Comparison of ENCODE assay signal across 17 cellular contexts in genomic region chr1:22884806-22885559, GRCh38.
A peak's percentile ranks its signal among the peaks of the same experiment; 100 is the strongest.
DNase-seq lines count a peak whose midpoint lies in the region; ATAC-seq and FAIRE-seq lines count a peak whose summit lies in the region.
"Had no signal": no experiment of that assay in that cellular context is flagged by ENCODE, and none has a peak within 500 bp of the region (broad histone marks: within the 10 kb centered on the region; RNA-seq: fewer than 3 reads in every experiment).

No MANE protein-coding gene starts in this region.

- H3K4me1 Mint-ChIP-seq in activated T-cell treated with anti-CD3 and anti-CD28 coated beads, Interleukin-2, amount 50 U/mL, for 4 hours (ENCODE audit: low read depth) = peaks cover 12% of the 10 kb centered on the region
- peaks cover 11% of the 10 kb centered on the region for H3K4me1 Mint-ChIP-seq in activated T-helper 17 cell treated with anti-CD3 and anti-CD28 coated beads, Interleukin-2, amount 50 U/mL, for 72 hours
- peaks cover 19% of the 10 kb centered on the region for H3K4me1 Mint-ChIP-seq in stimulated activated effector memory CD8-positive, alpha-beta T cell treated with anti-CD3 and anti-CD28 coated beads, Interleukin-12 subunit alpha, Interleukin-12 subunit beta, amount 100 ng/mL, for 72 hours

- peak overlapping the region; percentile 66 for H3K27ac Mint-ChIP-seq in activated T-helper 17 cell treated with anti-CD3 and anti-CD28 coated beads, Interleukin-2, amount 50 U/mL, for 72 hours
- H3K27ac Mint-ChIP-seq in stimulated activated effector memory CD8-positive, alpha-beta T cell treated with anti-CD3 and anti-CD28 coated beads, Interleukin-12 subunit alpha, Interleukin-12 subunit beta, amount 100 ng/mL, for 72 hours = peak overlapping the region; percentile 88

- no peaks in the 10 kb centered on the region for H3K9me3 Mint-ChIP-seq in activated T-cell treated with anti-CD3 and anti-CD28 coated beads, Interleukin-2, amount 50 U/mL, for 4 hours
- no peaks in the 10 kb centered on the region for H3K9me3 Mint-ChIP-seq in activated T-helper 17 cell treated with anti-CD3 and anti-CD28 coated beads, Interleukin-2, amount 50 U/mL, for 72 hours
- no peaks in the 10 kb centered on the region for H3K9me3 Mint-ChIP-seq in stimulated activated effector memory CD8-positive, alpha-beta T cell treated with anti-CD3 and anti-CD28 coated beads, Interleukin-12 subunit alpha, Interleukin-12 subunit beta, amount 100 ng/mL, for 72 hours

- no peak for DNase-seq in activated T-cell treated with anti-CD3 and anti-CD28 coated beads, Interleukin-2, amount 50 U/mL, for 4 hours
- no peak for DNase-seq in activated T-cell treated with anti-CD3 and anti-CD28 coated beads, Interleukin-2, amount 50 U/mL, for 1 hour
- peak; percentile 59 for DNase-seq in GM19239 (ENCODE audit: insufficient read length, low spot score)
- DNase-seq in stimulated activated effector memory CD8-positive, alpha-beta T cell treated with anti-CD3 and anti-CD28 coated beads, Interleukin-12 subunit alpha, Interleukin-12 subunit beta, amount 100 ng/mL, for 72 hours (ENCODE audit: low spot score in 2 of 2) = peak in 1 of 2 donors; percentile 54
- DNase-seq: ACHN; Calu3; hippocampal formation; IMR-90; mucosa of descending colon; NCI-H1048; stimulated activated CD4-positive, alpha-beta T cell treated with anti-CD3 and anti-CD28 coated beads, Interleukin-4, amount 100 ng/mL, for 4 hours; upper lobe of left lung had no signal

- peak overlapping the region; percentile 63 for H3K4me3 Mint-ChIP-seq in activated T-cell treated with anti-CD3 and anti-CD28 coated beads, Interleukin-2, amount 50 U/mL, for 4 hours
- H3K4me3 Mint-ChIP-seq in activated T-helper 17 cell treated with anti-CD3 and anti-CD28 coated beads, Interleukin-2, amount 50 U/mL, for 72 hours = peak overlapping the region; percentile 52
- H3K4me3 Mint-ChIP-seq in stimulated activated effector memory CD8-positive, alpha-beta T cell treated with anti-CD3 and anti-CD28 coated beads, Interleukin-12 subunit alpha, Interleukin-12 subunit beta, amount 100 ng/mL, for 72 hours = peak overlapping the region; percentile 62

- no peaks in the 10 kb centered on the region for H3K36me3 Mint-ChIP-seq in activated T-cell treated with anti-CD3 and anti-CD28 coated beads, Interleukin-2, amount 50 U/mL, for 4 hours (ENCODE audit: insufficient read depth)
- no peaks in the 10 kb centered on the region for H3K36me3 Mint-ChIP-seq in activated T-helper 17 cell treated with anti-CD3 and anti-CD28 coated beads, Interleukin-2, amount 50 U/mL, for 72 hours (ENCODE audit: low read depth)
- H3K36me3 Mint-ChIP-seq in stimulated activated effector memory CD8-positive, alpha-beta T cell treated with anti-CD3 and anti-CD28 coated beads, Interleukin-12 subunit alpha, Interleukin-12 subunit beta, amount 100 ng/mL, for 72 hours = peaks cover 5% of the 10 kb centered on the region

- peak; percentile 49 for FAIRE-seq in GM19239 (lab: Jason Lieb, UNC)
- FAIRE-seq: G401.6 had no signal

- no peaks in the 10 kb centered on the region for H3K27me3 Mint-ChIP-seq in activated T-cell treated with anti-CD3 and anti-CD28 coated beads, Interleukin-2, amount 50 U/mL, for 4 hours (ENCODE audit: low read depth)
- no peaks in the 10 kb centered on the region for H3K27me3 Mint-ChIP-seq in activated T-helper 17 cell treated with anti-CD3 and anti-CD28 coated beads, Interleukin-2, amount 50 U/mL, for 72 hours

- ATAC-seq in activated T-cell treated with anti-CD3 and anti-CD28 coated beads, Interleukin-2, amount 50 U/mL, for 4 hours = no peak
- peak; percentile 74 for ATAC-seq in activated T-helper 17 cell treated with anti-CD3 and anti-CD28 coated beads, Interleukin-2, amount 50 U/mL, for 72 hours (replicated peaks)
- ATAC-seq in stimulated activated effector memory CD8-positive, alpha-beta T cell treated with anti-CD3 and anti-CD28 coated beads, Interleukin-12 subunit alpha, Interleukin-12 subunit beta, amount 100 ng/mL, for 72 hours = peak; percentile 73
- ATAC-seq in GM21390 (IDR thresholded peaks at IDR 0.05; ENCODE audit: unreplicated experiment) (no peak), HG03457 (IDR thresholded peaks at IDR 0.05; ENCODE audit: unreplicated experiment) (no peak), GM19463 (IDR thresholded peaks at IDR 0.05; ENCODE audit: unreplicated experiment) (no peak)
- ATAC-seq: mucosa of descending colon had no signal

Comparison
In these comparisons a context has a peak if more than half of its experiments do, and no peak if none do; other contexts are left out.
1. ATAC-seq: peak in activated T-helper 17 cell treated with anti-CD3 and anti-CD28 coated beads, Interleukin-2, amount 50 U/mL, for 72 hours (single experiment) and stimulated activated effector memory CD8-positive, alpha-beta T cell treated with anti-CD3 and anti-CD28 coated beads, Interleukin-12 subunit alpha, Interleukin-12 subunit beta, amount 100 ng/mL, for 72 hours (single experiment); none in activated T-cell treated with anti-CD3 and anti-CD28 coated beads, Interleukin-2, amount 50 U/mL, for 4 hours (0 of 2), GM21390 (single experiment), HG03457 (single experiment) and GM19463 (single experiment).
2. Peak in every context shown above with its lines, with median percentiles within 50 percentile points of each other: H3K4me3 Mint-ChIP-seq.